8 cellular contexts compared by ENCODE assay signal in the genomic region with DNA sequence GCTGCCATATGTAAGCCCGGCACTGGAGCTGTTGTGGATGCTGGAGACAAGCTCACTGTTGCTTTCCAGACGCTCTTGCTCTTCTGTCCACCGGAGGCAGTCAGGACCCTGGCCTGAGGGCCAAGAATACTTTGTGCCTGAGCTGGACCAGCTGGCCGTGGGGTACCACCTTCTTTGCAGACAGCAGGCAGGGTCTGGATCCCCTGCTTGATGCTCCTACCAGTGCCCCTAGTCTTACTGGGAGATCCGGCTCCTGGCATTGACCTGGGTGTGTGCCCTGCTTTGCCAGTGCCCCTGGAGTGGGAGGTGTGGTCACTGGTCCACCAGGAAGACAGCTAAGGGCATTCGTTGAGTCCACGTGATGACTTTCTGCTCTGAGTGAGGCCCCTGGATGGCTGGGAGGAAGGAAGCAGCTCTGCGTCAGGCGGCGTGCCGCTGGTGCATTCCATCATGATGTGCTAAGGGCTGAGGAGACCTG. TPM values are rescaled to one million over a fixed set of nuclear protein-coding genes. Genes with fewer than 3 reads are reported as not detected.
DNase-seq lines count a peak whose midpoint lies in the region; ATAC-seq and TF ChIP-seq lines count a peak whose summit lies in the region.

No MANE protein-coding gene starts in this region.

- H3K4me3 ChIP-seq in DOHH2 (ENCODE audit: low read length) (no peak overlapping the region), MG63 (no peak overlapping the region), colonic mucosa (no peak overlapping the region)

- H3K36me3 ChIP-seq in DOHH2 (ENCODE audit: control insufficient read depth, low read length) (no peaks in the 10 kb centered on the region), MG63 (no peaks in the 10 kb centered on the region), colonic mucosa (no peaks in the 10 kb centered on the region)

- H3F3A ChIP-seq in DOHH2 (ENCODE audit: control insufficient read depth, insufficient read depth) = peaks cover 8% of the 10 kb centered on the region

- peak; percentile 51 for TF ChIP-seq CTCF in DOHH2 (IDR thresholded peaks at IDR 0.05; ENCODE audit: low read depth, low read length, poor library complexity, severe bottlenecking)
- TF ChIP-seq CTCF in colonic mucosa (IDR thresholded peaks at IDR 0.05) = no peak

- peaks cover 4% of the 10 kb centered on the region; the same call in 1 of the 2 replicates for H3K79me2 ChIP-seq in DOHH2 (ENCODE audit: control insufficient read depth, low read length)

- H4K20me1 ChIP-seq in DOHH2 (ENCODE audit: control insufficient read depth, insufficient read depth, low read depth, low read length) = no peaks in the 10 kb centered on the region

- ATAC-seq in GM21576 (IDR thresholded peaks at IDR 0.05; ENCODE audit: unreplicated experiment) = no peak

- intact Hi-C loops in colonic mucosa (cut with DNase I) (no loop called here), posterior vena cava (cut with DNase I) (no loop called here)

- no peaks in the 10 kb centered on the region for H3K9me2 ChIP-seq in DOHH2 (replicated peaks; ENCODE audit: control insufficient read depth, low read length)

- no peak overlapping the region for H3K9ac ChIP-seq in colonic mucosa (ENCODE audit: low read depth in 2 of 2, low read length in 2 of 2)

- no peak overlapping the region for H3K4me2 ChIP-seq in DOHH2 (ENCODE audit: low read length)

- DNase-seq in MG63 = peak; percentile 40
- DNase-seq in colonic mucosa = no peak
- DNase-seq in posterior vena cava (ENCODE audit: low spot score) = peak; percentile 87
- no peak for DNase-seq in stimulated activated CD4-positive, alpha-beta T cell treated with anti-CD3 and anti-CD28 coated beads, Interleukin-4, amount 100 ng/mL, for 4 hours
- DNase-seq in NCI-H345 treated with DMSO at 0.1 percent for 48 hours (lab: John Stamatoyannopoulos, UW; ENCODE audit: unreplicated experiment) = no peak
- no peak for DNase-seq in COLO668 (lab: John Stamatoyannopoulos, UW; ENCODE audit: unreplicated experiment)

- H3K4me1 ChIP-seq in DOHH2 (ENCODE audit: control insufficient read depth, low read length) = peaks cover 30% of the 10 kb centered on the region
- H3K4me1 ChIP-seq in colonic mucosa = peaks cover 9% of the 10 kb centered on the region

- H3K9me3 ChIP-seq in DOHH2 (ENCODE audit: control insufficient read depth, insufficient read depth, low read length) = no peaks in the 10 kb centered on the region
- no peaks in the 10 kb centered on the region for H3K9me3 ChIP-seq in MG63
- H3K9me3 ChIP-seq in colonic mucosa = no peaks in the 10 kb centered on the region

- no peak overlapping the region for H3K27ac ChIP-seq in DOHH2 (ENCODE audit: low read depth, low read length)
- H3K27ac ChIP-seq in colonic mucosa = peak overlapping the region; percentile 69

- no peaks in the 10 kb centered on the region for H3K27me3 ChIP-seq in DOHH2 (ENCODE audit: control insufficient read depth, low read length)
- H3K27me3 ChIP-seq in MG63 = no peaks in the 10 kb centered on the region
- no peaks in the 10 kb centered on the region for H3K27me3 ChIP-seq in colonic mucosa

RNA-seq across cellular contexts. Expression of gene LRRFIP1, which starts 59.3 kb away (rescaled TPM):
- total RNA-seq in MG63 (2014; rRNA removed; shearing (Covaris generic); ENCODE audit: low replicate concordance) = 33.5 and 52.8 TPM in 2 replicates
- total RNA-seq in colonic mucosa = 100 to 1,000 TPM; 114 to 133 TPM
- total RNA-seq in posterior vena cava = 100 to 1,000 TPM; 180 to 357 TPM

Comparison
In these comparisons a context has a peak if more than half of its experiments do, and no peak if none do; other contexts are left out.
1. DNase-seq: peak in MG63 (single experiment) and posterior vena cava (single experiment); none in colonic mucosa (single experiment), stimulated activated CD4-positive, alpha-beta T cell treated with anti-CD3 and anti-CD28 coated beads, Interleukin-4, amount 100 ng/mL, for 4 hours (0 of 2), NCI-H345 treated with DMSO at 0.1 percent for 48 hours (single experiment) and COLO668 (single experiment).